8 cellular contexts compared by ENCODE assay signal in genomic region chr22:24555160-24555495, GRCh38. TPM values are rescaled to one million over a fixed set of nuclear protein-coding genes. Genes with fewer than 3 reads are reported as not detected.
DNase-seq lines count a peak whose midpoint lies in the region; ATAC-seq and TF ChIP-seq lines count a peak whose summit lies in the region.

No MANE protein-coding gene starts in this region.

- TF ChIP-seq CTCF in LNCaP clone FGC (IDR thresholded peaks at IDR 0.05; ENCODE audit: control insufficient read depth, extremely low read depth, insufficient read depth), result no peak
- no peak for TF ChIP-seq CTCF in RWPE1 (conservative IDR thresholded peaks at IDR 0.05; ENCODE audit: low read depth)
- no peak for TF ChIP-seq CTCF in fibroblast of pulmonary artery (IDR thresholded peaks at IDR 0.05; ENCODE audit: low read length, missing control alignments)

- H3K27ac ChIP-seq in RWPE1, result peak overlapping the region; percentile 94

- no peaks in the 10 kb centered on the region for H3K27me3 Mint-ChIP-seq in natural killer cell treated with Interleukin-12 subunit alpha and Interleukin-12 subunit beta and Interleukin-15 and Interleukin-18, amount 100 ng/mL, for 72 hours

- POLR2A ChIA-PET in RWPE1 (lab: Yijun Ruan, JAX; ENCODE audit: low non-redundant PET), result interaction anchor here (0.6 kb wide), 3 partner anchors 11 to 584 kb away, joined by 4 read pairs; no protein-coding TSS in a partner anchor

- H3K4me3 ChIP-seq in LNCaP clone FGC (ENCODE audit: low read depth, low read length) (peak overlapping the region; percentile 100), fibroblast of pulmonary artery (replicated peaks; ENCODE audit: low read depth, low read length) (peak overlapping the region; percentile 100)

- H3K27ac Mint-ChIP-seq in natural killer cell treated with Interleukin-12 subunit alpha and Interleukin-12 subunit beta and Interleukin-15 and Interleukin-18, amount 100 ng/mL, for 72 hours, result peak overlapping the region; percentile 96 to 97

- CTCF ChIA-PET in RWPE1 (lab: Yijun Ruan, JAX), result interaction anchor here (0.6 kb wide), 1 partner anchor 18 kb away, joined by 3 read pairs; no protein-coding TSS in a partner anchor

- peaks cover 54 to 60% of the 10 kb centered on the region in 2 donors for H3K4me1 Mint-ChIP-seq in natural killer cell treated with Interleukin-12 subunit alpha and Interleukin-12 subunit beta and Interleukin-15 and Interleukin-18, amount 100 ng/mL, for 72 hours (ENCODE audit: low read depth in 2 of 2)

- H3K9me3 Mint-ChIP-seq in natural killer cell treated with Interleukin-12 subunit alpha and Interleukin-12 subunit beta and Interleukin-15 and Interleukin-18, amount 100 ng/mL, for 72 hours, result no peaks in the 10 kb centered on the region

- H3K4me3 Mint-ChIP-seq in natural killer cell treated with Interleukin-12 subunit alpha and Interleukin-12 subunit beta and Interleukin-15 and Interleukin-18, amount 100 ng/mL, for 72 hours, result peak overlapping the region; percentile 94

- DNase-seq in Daoy (ENCODE audit: low read depth) (peak; percentile 98), GOT3 (lab: John Stamatoyannopoulos, UW) (peak; percentile 96), LNCaP clone FGC (ENCODE audit: low read depth) (peak; percentile 93), RWPE1 (ENCODE audit: low spot score) (peak; percentile 98), fibroblast of pulmonary artery (ENCODE audit: low read depth) (peak; percentile 99)
- peak; percentile 100 for DNase-seq in activated effector memory CD4-positive, alpha-beta T cell treated with Interleukin-2 at 50 U/mL for 16 hours
- peak; percentile 98 for DNase-seq in natural killer cell treated with Interleukin-12 subunit alpha and Interleukin-12 subunit beta and Interleukin-15 and Interleukin-18, amount 100 ng/mL, for 72 hours (ENCODE audit: low spot score)
- DNase-seq in stimulated activated naive CD8-positive, alpha-beta T cell treated with anti-CD3 and anti-CD28 coated beads, Interleukin-15, Interleukin-2, amounts not matched to agents 100 U/mL and 50 U/mL, for 24 hours, result peak; percentile 99

- ATAC-seq in natural killer cell treated with Interleukin-12 subunit alpha and Interleukin-12 subunit beta and Interleukin-15 and Interleukin-18, amount 100 ng/mL, for 72 hours, result peak; percentile 93 to 94
- ATAC-seq in stimulated activated naive CD8-positive, alpha-beta T cell treated with anti-CD3 and anti-CD28 coated beads, Interleukin-15, Interleukin-2, amounts not matched to agents 100 U/mL and 50 U/mL, for 24 hours, result peak; percentile 91

- peaks cover 24% of the 10 kb centered on the region for H3K36me3 Mint-ChIP-seq in natural killer cell treated with Interleukin-12 subunit alpha and Interleukin-12 subunit beta and Interleukin-15 and Interleukin-18, amount 100 ng/mL, for 72 hours

RNA-seq across cellular contexts. Expression of gene GUCD1, which starts 0.2 kb away (rescaled TPM):
- 73.8 and 99.7 TPM in 2 replicates for total RNA-seq in Daoy (2014; rRNA removed; shearing (Covaris generic))
- total RNA-seq in natural killer cell treated with Interleukin-12 subunit alpha and Interleukin-12 subunit beta and Interleukin-15 and Interleukin-18, amount 100 ng/mL, for 72 hours, result 100 to 1,000 TPM; 105 to 111 TPM

RNA-seq across cellular contexts. Expression of gene SNRPD3, which starts 0.7 kb away (rescaled TPM):
- 201 and 204 TPM in 2 replicates for total RNA-seq in Daoy (2014; rRNA removed; shearing (Covaris generic))
- total RNA-seq in natural killer cell treated with Interleukin-12 subunit alpha and Interleukin-12 subunit beta and Interleukin-15 and Interleukin-18, amount 100 ng/mL, for 72 hours, result 100 to 1,000 TPM; 104 to 117 TPM

RNA-seq across cellular contexts. Expression of gene LRRC75B, which starts 37.7 kb away (rescaled TPM):
- 1.3 and 2.3 TPM in 2 replicates for total RNA-seq in Daoy (2014; rRNA removed; shearing (Covaris generic))
- total RNA-seq in natural killer cell treated with Interleukin-12 subunit alpha and Interleukin-12 subunit beta and Interleukin-15 and Interleukin-18, amount 100 ng/mL, for 72 hours, result 1 to 10 TPM; 1.8 to 2.3 TPM

RNA-seq across cellular contexts. Expression of gene GGT1, which starts 47.9 kb away (rescaled TPM):
- total RNA-seq in Daoy (2014; rRNA removed; shearing (Covaris generic)), result 8.7 and 15.2 TPM in 2 replicates
- 10 to 100 TPM; 13.7 to 59.5 TPM for total RNA-seq in natural killer cell treated with Interleukin-12 subunit alpha and Interleukin-12 subunit beta and Interleukin-15 and Interleukin-18, amount 100 ng/mL, for 72 hours

RNA-seq across cellular contexts. Expression of gene UPB1, which starts 60.0 kb away (rescaled TPM):
- total RNA-seq in Daoy (2014; rRNA removed; shearing (Covaris generic)), result 0.06 TPM in 1 of 2 replicates, not detected in the other
- total RNA-seq in natural killer cell treated with Interleukin-12 subunit alpha and Interleukin-12 subunit beta and Interleukin-15 and Interleukin-18, amount 100 ng/mL, for 72 hours, result 1 to 10 TPM in 1 of 2 donors, under 1 TPM in 1; 0.84 to 1.9 TPM

Comparison
In these comparisons a context has a peak if more than half of its experiments do, and no peak if none do; other contexts are left out.
1. Peak in every context shown above with its lines: DNase-seq, ATAC-seq, H3K4me3 ChIP-seq and H3K27ac ChIP-seq.